In genomic region chr20:39799366-39799965, GRCh38 we compare ENCODE assay signal across 1 cellular context.
TF ChIP-seq lines count a peak whose summit lies in the region.

No MANE protein-coding gene starts in this region.

TF ChIP-seq in GM23338, 12 proteins besides CTCF, POLR2A, EP300 and RAD21 (continued from another document):
- TF ChIP-seq ZNF462 (CRISPR knock-in tag; IDR thresholded peaks at IDR 0.05): no peak
